9 cellular contexts compared by ENCODE assay signal in genomic region chr11:17972987-17973386, GRCh38. TPM values are rescaled to one million over a fixed set of nuclear protein-coding genes. Genes with fewer than 3 reads are reported as not detected.
A peak's percentile ranks its signal among the peaks of the same experiment; 100 is the strongest.
DNase-seq lines count a peak whose midpoint lies in the region; ATAC-seq and TF ChIP-seq lines count a peak whose summit lies in the region.
"Had no signal": no experiment of that assay in that cellular context is flagged by ENCODE, and none has a peak within 500 bp of the region (broad histone marks: within the 10 kb centered on the region; RNA-seq: fewer than 3 reads in every experiment).

No MANE protein-coding gene starts in this region.

- no peaks in the 10 kb centered on the region for H3F3A ChIP-seq in PC-9 (ENCODE audit: insufficient read depth, low read depth)

- H2AFZ ChIP-seq in PC-9: no peak overlapping the region

- no peaks in the 10 kb centered on the region for H3K9me2 ChIP-seq in PC-9 (ENCODE audit: insufficient read depth)

- no peak overlapping the region for H3K4me3 Mint-ChIP-seq in activated CD8-positive, alpha-beta T cell treated with anti-CD3 and anti-CD28 coated beads for 36 hours
- H3K4me3 Mint-ChIP-seq in activated CD8-positive, alpha-beta T cell treated with anti-CD3 and anti-CD28 coated beads, Interleukin-2, amount 10 ng/mL, durations not matched to agents 7 days and 5 days: no peak overlapping the region
- H3K4me3 Mint-ChIP-seq: activated naive CD4-positive, alpha-beta T cell treated with anti-CD3 and anti-CD28 coated beads, Interleukin-2, amount 50 U/mL, for 24 hours had no signal

- H3K36me3 ChIP-seq in PC-9 (ENCODE audit: low read depth): no peaks in the 10 kb centered on the region

- intact Hi-C loops in activated CD8-positive, alpha-beta T cell treated with anti-CD3 and anti-CD28 coated beads for 36 hours (cut with micrococcal nuclease): no loop called here
- intact Hi-C loops in PC-9 (cut with micrococcal nuclease; ENCODE audit: unreplicated experiment): loop anchor here (10.0 kb wide), 1 partner anchor 1342 kb away; no protein-coding TSS in a partner anchor

- no peaks in the 10 kb centered on the region for H4K20me1 ChIP-seq in PC-9 (ENCODE audit: insufficient read depth)

- H3K27ac ChIP-seq in PC-9: no peak overlapping the region

- CTCF ChIA-PET in activated CD8-positive, alpha-beta T cell treated with anti-CD3 and anti-CD28 coated beads for 36 hours (lab: Charles Lee): interaction anchor here (0.8 to 4.6 kb wide), 6 partner anchors 16 to 373 kb away, joined by 3 to 33 read pairs (median 3); no protein-coding TSS in a partner anchor
- CTCF ChIA-PET in activated CD8-positive, alpha-beta T cell treated with anti-CD3 and anti-CD28 coated beads, Interleukin-2, amount 10 ng/mL, durations not matched to agents 7 days and 5 days (lab: Charles Lee): interaction anchor here (1.2 to 1.7 kb wide), 3 partner anchors 242 to 374 kb away, joined by 3 to 10 read pairs (median 7); no protein-coding TSS in a partner anchor
- CTCF ChIA-PET in PC-9 (lab: Charles Lee): no interaction called here

- no peaks in the 10 kb centered on the region for H3K79me2 ChIP-seq in PC-9 (ENCODE audit: low read depth)

- H3K9me3 Mint-ChIP-seq in activated CD8-positive, alpha-beta T cell treated with anti-CD3 and anti-CD28 coated beads for 36 hours: no peaks in the 10 kb centered on the region
- no peaks in the 10 kb centered on the region for H3K9me3 Mint-ChIP-seq in activated CD8-positive, alpha-beta T cell treated with anti-CD3 and anti-CD28 coated beads, Interleukin-2, amount 10 ng/mL, durations not matched to agents 7 days and 5 days (ENCODE audit: insufficient read depth)
- H3K9me3 Mint-ChIP-seq: activated naive CD4-positive, alpha-beta T cell treated with anti-CD3 and anti-CD28 coated beads, Interleukin-2, amount 50 U/mL, for 24 hours had no signal

- ATAC-seq in activated CD8-positive, alpha-beta T cell treated with anti-CD3 and anti-CD28 coated beads for 36 hours: no peak
- no peak for ATAC-seq in activated CD8-positive, alpha-beta T cell treated with anti-CD3 and anti-CD28 coated beads, Interleukin-2, amount 10 ng/mL, durations not matched to agents 7 days and 5 days
- ATAC-seq in esophagus mucosa (peak; percentile 89), GM21717 (IDR thresholded peaks at IDR 0.05; ENCODE audit: unreplicated experiment) (no peak), HG03280 (IDR thresholded peaks at IDR 0.05; ENCODE audit: unreplicated experiment) (no peak)

- H3K4me2 ChIP-seq in PC-9: no peak overlapping the region

- DNase-seq in activated CD8-positive, alpha-beta T cell treated with anti-CD3 and anti-CD28 coated beads for 36 hours: peak; percentile 17
- DNase-seq in activated CD8-positive, alpha-beta T cell treated with anti-CD3 and anti-CD28 coated beads, Interleukin-2, amount 10 ng/mL, durations not matched to agents 7 days and 5 days: no peak
- DNase-seq in PC-9: peak; percentile 21
- DNase-seq in non-pigmented ciliary epithelial cell (ENCODE audit: low read depth): peak; percentile 49
- DNase-seq in SIG-M5 treated with dmso at 0.1 percent for 504 hours (lab: John Stamatoyannopoulos, UW; ENCODE audit: unreplicated experiment): no peak

- no peak for TF ChIP-seq CTCF in activated CD8-positive, alpha-beta T cell treated with anti-CD3 and anti-CD28 coated beads for 36 hours (IDR thresholded peaks at IDR 0.05)
- TF ChIP-seq CTCF in PC-9 (conservative IDR thresholded peaks at IDR 0.05): peak; percentile 58

- no TSS peak for BruUV-seq in PC-9 (replicated peaks; lab: Mats Ljungman, UMichigan)

- H3K36me3 Mint-ChIP-seq in activated CD8-positive, alpha-beta T cell treated with anti-CD3 and anti-CD28 coated beads for 36 hours (ENCODE audit: low read depth): peaks cover 44% of the 10 kb centered on the region
- H3K36me3 Mint-ChIP-seq in activated CD8-positive, alpha-beta T cell treated with anti-CD3 and anti-CD28 coated beads, Interleukin-2, amount 10 ng/mL, durations not matched to agents 7 days and 5 days (ENCODE audit: low read depth): peaks cover 13% of the 10 kb centered on the region

- no peak overlapping the region for H3K27ac Mint-ChIP-seq in activated CD8-positive, alpha-beta T cell treated with anti-CD3 and anti-CD28 coated beads for 36 hours
- no peak overlapping the region for H3K27ac Mint-ChIP-seq in activated CD8-positive, alpha-beta T cell treated with anti-CD3 and anti-CD28 coated beads, Interleukin-2, amount 10 ng/mL, durations not matched to agents 7 days and 5 days
- H3K27ac Mint-ChIP-seq: activated naive CD4-positive, alpha-beta T cell treated with anti-CD3 and anti-CD28 coated beads, Interleukin-2, amount 50 U/mL, for 24 hours had no signal

- no peaks in the 10 kb centered on the region for H3K4me1 Mint-ChIP-seq in activated CD8-positive, alpha-beta T cell treated with anti-CD3 and anti-CD28 coated beads for 36 hours (ENCODE audit: low read depth)
- no peaks in the 10 kb centered on the region for H3K4me1 Mint-ChIP-seq in activated CD8-positive, alpha-beta T cell treated with anti-CD3 and anti-CD28 coated beads, Interleukin-2, amount 10 ng/mL, durations not matched to agents 7 days and 5 days (ENCODE audit: low read depth)
- H3K4me1 Mint-ChIP-seq: activated naive CD4-positive, alpha-beta T cell treated with anti-CD3 and anti-CD28 coated beads, Interleukin-2, amount 50 U/mL, for 24 hours had no signal

- peaks cover 10% of the 10 kb centered on the region; the same call in 1 of the 2 replicates for H3K9me3 ChIP-seq in PC-9 (ENCODE audit: insufficient read depth, low read depth)

- H3K27me3 Mint-ChIP-seq in activated CD8-positive, alpha-beta T cell treated with anti-CD3 and anti-CD28 coated beads for 36 hours: no peaks in the 10 kb centered on the region
- H3K27me3 Mint-ChIP-seq in activated CD8-positive, alpha-beta T cell treated with anti-CD3 and anti-CD28 coated beads, Interleukin-2, amount 10 ng/mL, durations not matched to agents 7 days and 5 days (ENCODE audit: low read depth): no peaks in the 10 kb centered on the region
- H3K27me3 Mint-ChIP-seq: activated naive CD4-positive, alpha-beta T cell treated with anti-CD3 and anti-CD28 coated beads, Interleukin-2, amount 50 U/mL, for 24 hours had no signal

- no peaks in the 10 kb centered on the region for H3K27me3 ChIP-seq in PC-9 (ENCODE audit: insufficient read depth, low read depth)

- no peaks in the 10 kb centered on the region for H3K4me1 ChIP-seq in PC-9 (replicated peaks; ENCODE audit: insufficient read depth)

- POLR2A ChIA-PET in activated CD8-positive, alpha-beta T cell treated with anti-CD3 and anti-CD28 coated beads for 36 hours (lab: Charles Lee): no interaction called here
- POLR2A ChIA-PET in activated CD8-positive, alpha-beta T cell treated with anti-CD3 and anti-CD28 coated beads, Interleukin-2, amount 10 ng/mL, durations not matched to agents 7 days and 5 days (lab: Charles Lee): no interaction called here
- POLR2A ChIA-PET in PC-9 (lab: Charles Lee; ENCODE audit: unreplicated experiment): no interaction called here

- H3K4me3 ChIP-seq in PC-9: no peak overlapping the region

RNA-seq across cellular contexts. Expression of gene SERGEF, which starts 39.9 kb away (rescaled TPM):
- 10 to 100 TPM; 56.2 to 64.4 TPM for total RNA-seq in activated CD8-positive, alpha-beta T cell treated with anti-CD3 and anti-CD28 coated beads for 36 hours
- total RNA-seq in activated CD8-positive, alpha-beta T cell treated with anti-CD3 and anti-CD28 coated beads, Interleukin-2, amount 10 ng/mL, durations not matched to agents 7 days and 5 days: 10 to 100 TPM; 31.9 to 35.4 TPM
- total RNA-seq in PC-9 (2021) (28.7 and 34.1 TPM in 2 replicates), esophagus mucosa (17.1 TPM)

Comparison
In these comparisons a context has a peak if more than half of its experiments do, and no peak if none do; other contexts are left out.
1. DNase-seq: peak in activated CD8-positive, alpha-beta T cell treated with anti-CD3 and anti-CD28 coated beads for 36 hours (single experiment), PC-9 (2 of 2) and non-pigmented ciliary epithelial cell (single experiment); none in activated CD8-positive, alpha-beta T cell treated with anti-CD3 and anti-CD28 coated beads, Interleukin-2, amount 10 ng/mL, durations not matched to agents 7 days and 5 days (single experiment) and SIG-M5 treated with dmso at 0.1 percent for 504 hours (single experiment).